ENCODE assay signal across 12 cellular contexts in genomic region chr16:3951861-3952332, GRCh38.
DNase-seq lines count a peak whose midpoint lies in the region; ATAC-seq and TF ChIP-seq lines count a peak whose summit lies in the region.
"Had no signal": no experiment of that assay in that cellular context is flagged by ENCODE, and none has a peak within 500 bp of the region (broad histone marks: within the 10 kb centered on the region; RNA-seq: fewer than 3 reads in every experiment).

No MANE protein-coding gene starts in this region.

- no peak for TF ChIP-seq EP300 in transverse colon (IDR thresholded peaks at IDR 0.05; ENCODE audit: low read depth)

- TF ChIP-seq CTCF in choroid plexus epithelial cell (conservative IDR thresholded peaks at IDR 0.05; ENCODE audit: low read depth, low read length) (no peak), transverse colon (IDR thresholded peaks at IDR 0.05) (no peak)

- peaks cover 0 to 7% (median 0%) of the 10 kb centered on the region in 3 donors for H3K36me3 Mint-ChIP-seq in CD8-positive, alpha-beta memory T cell

- peaks cover 0 to 2% (median 0%) of the 10 kb centered on the region in 3 donors for H3K4me1 Mint-ChIP-seq in CD8-positive, alpha-beta memory T cell

- H3K36me3 ChIP-seq in transverse colon = no peaks in the 10 kb centered on the region
- H3K36me3 ChIP-seq in CD8-positive, alpha-beta memory T cell (ENCODE audit: insufficient read depth, low read length) = no peaks in the 10 kb centered on the region
- H3K36me3 ChIP-seq: upper lobe of left lung had no signal

- H3K27ac Mint-ChIP-seq in CD8-positive, alpha-beta memory T cell = peak overlapping the region in 1 of 8 donors; percentile 74
- H3K27ac Mint-ChIP-seq: activated CD4-positive, alpha-beta T cell treated with anti-CD3 and anti-CD28 coated beads, Interleukin-2, amount 10 ng/mL, durations not matched to agents 7 days and 5 days had no signal

- H3K27me3 ChIP-seq in layer of hippocampus (ENCODE audit: control insufficient read depth, insufficient read depth, low read length) (no peaks in the 10 kb centered on the region), transverse colon (peaks cover 21% of the 10 kb centered on the region)
- H3K27me3 ChIP-seq in CD8-positive, alpha-beta memory T cell (ENCODE audit: insufficient read depth, low read length, poor library complexity, severe bottlenecking) = peaks cover 3% of the 10 kb centered on the region
- H3K27me3 ChIP-seq: upper lobe of left lung had no signal

- peak overlapping the region; percentile 30 for H3K27ac ChIP-seq in layer of hippocampus (ENCODE audit: low read depth, low read length)
- H3K27ac ChIP-seq in transverse colon = peak overlapping the region; percentile 65 to 71 (median 65)
- no peak overlapping the region for H3K27ac ChIP-seq in CD8-positive, alpha-beta memory T cell (ENCODE audit: low read depth, low read length)
- H3K27ac ChIP-seq: 22Rv1 had no signal

- DNase-seq in DMS53 (lab: John Stamatoyannopoulos, UW) (peak; percentile 58), DMS53 treated with DMSO at 0.1 percent for 48 hours (lab: John Stamatoyannopoulos, UW; ENCODE audit: unreplicated experiment) (no peak), choroid plexus epithelial cell (ENCODE audit: low read depth) (peak; percentile 70), transverse colon (no peak), NCI-H2081 treated with DMSO at 0.1 percent for 48 hours (lab: John Stamatoyannopoulos, UW) (no peak), left lobe of liver (ENCODE audit: low spot score) (no peak)
- DNase-seq in CD8-positive, alpha-beta memory T cell = no peak
- DNase-seq: activated CD4-positive, alpha-beta T cell treated with anti-CD3 and anti-CD28 coated beads, Interleukin-2, amount 10 ng/mL, durations not matched to agents 7 days and 5 days; activated naive CD4-positive, alpha-beta T cell treated with Interleukin-2 at 50 U/mL for 16 hours; upper lobe of left lung had no signal

- H3K4me3 Mint-ChIP-seq in CD8-positive, alpha-beta memory T cell = no peak overlapping the region
- H3K4me3 Mint-ChIP-seq: activated CD4-positive, alpha-beta T cell treated with anti-CD3 and anti-CD28 coated beads, Interleukin-2, amount 10 ng/mL, durations not matched to agents 7 days and 5 days had no signal

- in situ Hi-C loops in transverse colon (cut with MboI; ENCODE audit: low pct_ligation_motif_present in 1 of 4, low pct_unique_long_range_greater_than_20kb in 1 of 4, low sequenced_read_pairs in 3 of 4) = no loop called here

- H3K9me3 ChIP-seq in transverse colon = no peaks in the 10 kb centered on the region
- no peaks in the 10 kb centered on the region for H3K9me3 ChIP-seq in CD8-positive, alpha-beta memory T cell (ENCODE audit: low read length)
- H3K9me3 ChIP-seq: upper lobe of left lung had no signal

- no peak for ATAC-seq in left lobe of liver

- H3K4me3 ChIP-seq in choroid plexus epithelial cell (ENCODE audit: low read depth, low read length) = no peak overlapping the region
- H3K4me3 ChIP-seq in transverse colon = no peak overlapping the region
- H3K4me3 ChIP-seq in CD8-positive, alpha-beta memory T cell (ENCODE audit: low read length) = no peak overlapping the region
- H3K4me3 ChIP-seq: upper lobe of left lung had no signal

- peaks cover 0 to 2% (median 0%) of the 10 kb centered on the region in 5 donors for H3K9me3 Mint-ChIP-seq in CD8-positive, alpha-beta memory T cell
- H3K9me3 Mint-ChIP-seq: activated CD4-positive, alpha-beta T cell treated with anti-CD3 and anti-CD28 coated beads, Interleukin-2, amount 10 ng/mL, durations not matched to agents 7 days and 5 days had no signal

- WGBS in transverse colon (ENCODE audit: low coverage in 1 of 2), 2 donors = 73 to 87% methylated on average over 3 to 7 of the region's 7 CpGs

- CTCF ChIA-PET in CD8-positive, alpha-beta memory T cell (lab: Charles Lee) = no interaction called here

- POLR2A ChIA-PET in CD8-positive, alpha-beta memory T cell (lab: Charles Lee) = no interaction called here

- TF ChIP-seq POLR2A in transverse colon (IDR thresholded peaks at IDR 0.05) = no peak

- intact Hi-C loops in transverse colon (cut with DNase I; ENCODE audit: low total_unique reads) = no loop called here

- H3K4me1 ChIP-seq in transverse colon = peaks cover 0 to 17% (median 10%) of the 10 kb centered on the region in 4 donors
- H3K4me1 ChIP-seq in CD8-positive, alpha-beta memory T cell (ENCODE audit: insufficient read depth, low read length) = no peaks in the 10 kb centered on the region

- peaks cover 31 to 44% of the 10 kb centered on the region in 2 donors for H3K27me3 Mint-ChIP-seq in CD8-positive, alpha-beta memory T cell

Comparison
In these comparisons a context has a peak if more than half of its experiments do, and no peak if none do; other contexts are left out.
1. DNase-seq: peak in DMS53 (single experiment) and choroid plexus epithelial cell (single experiment); none in DMS53 treated with DMSO at 0.1 percent for 48 hours (single experiment), transverse colon (single experiment), NCI-H2081 treated with DMSO at 0.1 percent for 48 hours (single experiment), left lobe of liver (single experiment) and CD8-positive, alpha-beta memory T cell (0 of 5).